9 cellular contexts compared by ENCODE assay signal in genomic region chr10:97969538-97969937, GRCh38.
"Had no signal": no experiment of that assay in that cellular context is flagged by ENCODE, and none has a peak within 500 bp of the region (broad histone marks: within the 10 kb centered on the region; RNA-seq: fewer than 3 reads in every experiment).

No MANE protein-coding gene starts in this region.

- H3K36me3 ChIP-seq: HAP-1 had no signal

- ATAC-seq: GM23338, HCT116, HepG2 had no signal

- H3K4me3 Mint-ChIP-seq: GM23338, HFFc6, IgD-negative memory B cell had no signal

- H3K36me3 Mint-ChIP-seq: IgD-negative memory B cell had no signal

- H3K4me3 ChIP-seq: GM23338, HAP-1 had no signal

- H3K4me1 Mint-ChIP-seq: IgD-negative memory B cell had no signal

- H3K9me3 Mint-ChIP-seq: GM23338, HFFc6 had no signal

- H3K27ac ChIP-seq: HL-60 had no signal

- H3K9me3 ChIP-seq: HAP-1 had no signal

- DNase-seq: H7, HFFc6, KBM-7 had no signal

- H3K4me1 ChIP-seq: HAP-1 had no signal

- H3K27ac Mint-ChIP-seq: GM23338, HFFc6, IgD-negative memory B cell had no signal
